In the genomic region with DNA sequence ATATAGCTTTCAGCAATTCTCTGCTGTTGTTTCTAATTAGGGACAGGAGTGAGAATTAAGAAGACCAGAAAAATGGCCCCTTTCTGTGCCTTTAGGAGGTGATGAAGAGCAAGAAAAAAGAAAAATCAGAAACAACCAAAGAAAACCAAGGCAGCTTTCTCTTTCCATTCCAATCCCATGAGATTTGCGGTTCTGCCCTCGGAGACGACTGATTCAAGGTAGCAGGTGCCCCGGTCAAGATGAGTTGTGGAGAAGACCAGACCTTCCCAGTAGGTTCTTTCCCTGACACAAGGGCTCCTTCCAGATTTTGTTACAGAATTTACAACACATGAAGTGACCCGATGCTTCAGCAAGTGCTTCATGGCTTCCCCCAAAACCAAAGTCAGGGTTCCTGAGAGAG, we compare ENCODE assay signal across 1 cellular context.
TF ChIP-seq lines count a peak whose summit lies in the region.

No MANE protein-coding gene starts in this region.

TF ChIP-seq in WTC11, 78 proteins besides CTCF, POLR2A, EP300 and RAD21 (continued from another document):
- TF ChIP-seq, protein P1, sequence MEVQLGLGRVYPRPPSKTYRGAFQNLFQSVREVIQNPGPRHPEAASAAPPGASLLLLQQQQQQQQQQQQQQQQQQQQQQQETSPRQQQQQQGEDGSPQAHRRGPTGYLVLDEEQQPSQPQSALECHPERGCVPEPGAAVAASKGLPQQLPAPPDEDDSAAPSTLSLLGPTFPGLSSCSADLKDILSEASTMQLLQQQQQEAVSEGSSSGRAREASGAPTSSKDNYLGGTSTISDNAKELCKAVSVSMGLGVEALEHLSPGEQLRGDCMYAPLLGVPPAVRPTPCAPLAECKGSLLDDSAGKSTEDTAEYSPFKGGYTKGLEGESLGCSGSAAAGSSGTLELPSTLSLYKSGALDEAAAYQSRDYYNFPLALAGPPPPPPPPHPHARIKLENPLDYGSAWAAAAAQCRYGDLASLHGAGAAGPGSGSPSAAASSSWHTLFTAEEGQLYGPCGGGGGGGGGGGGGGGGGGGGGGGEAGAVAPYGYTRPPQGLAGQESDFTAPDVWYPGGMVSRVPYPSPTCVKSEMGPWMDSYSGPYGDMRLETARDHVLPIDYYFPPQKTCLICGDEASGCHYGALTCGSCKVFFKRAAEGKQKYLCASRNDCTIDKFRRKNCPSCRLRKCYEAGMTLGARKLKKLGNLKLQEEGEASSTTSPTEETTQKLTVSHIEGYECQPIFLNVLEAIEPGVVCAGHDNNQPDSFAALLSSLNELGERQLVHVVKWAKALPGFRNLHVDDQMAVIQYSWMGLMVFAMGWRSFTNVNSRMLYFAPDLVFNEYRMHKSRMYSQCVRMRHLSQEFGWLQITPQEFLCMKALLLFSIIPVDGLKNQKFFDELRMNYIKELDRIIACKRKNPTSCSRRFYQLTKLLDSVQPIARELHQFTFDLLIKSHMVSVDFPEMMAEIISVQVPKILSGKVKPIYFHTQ (CRISPR knock-in tag; IDR thresholded peaks at IDR 0.05): no peak
